8 cellular contexts compared by ENCODE assay signal in the genomic region with DNA sequence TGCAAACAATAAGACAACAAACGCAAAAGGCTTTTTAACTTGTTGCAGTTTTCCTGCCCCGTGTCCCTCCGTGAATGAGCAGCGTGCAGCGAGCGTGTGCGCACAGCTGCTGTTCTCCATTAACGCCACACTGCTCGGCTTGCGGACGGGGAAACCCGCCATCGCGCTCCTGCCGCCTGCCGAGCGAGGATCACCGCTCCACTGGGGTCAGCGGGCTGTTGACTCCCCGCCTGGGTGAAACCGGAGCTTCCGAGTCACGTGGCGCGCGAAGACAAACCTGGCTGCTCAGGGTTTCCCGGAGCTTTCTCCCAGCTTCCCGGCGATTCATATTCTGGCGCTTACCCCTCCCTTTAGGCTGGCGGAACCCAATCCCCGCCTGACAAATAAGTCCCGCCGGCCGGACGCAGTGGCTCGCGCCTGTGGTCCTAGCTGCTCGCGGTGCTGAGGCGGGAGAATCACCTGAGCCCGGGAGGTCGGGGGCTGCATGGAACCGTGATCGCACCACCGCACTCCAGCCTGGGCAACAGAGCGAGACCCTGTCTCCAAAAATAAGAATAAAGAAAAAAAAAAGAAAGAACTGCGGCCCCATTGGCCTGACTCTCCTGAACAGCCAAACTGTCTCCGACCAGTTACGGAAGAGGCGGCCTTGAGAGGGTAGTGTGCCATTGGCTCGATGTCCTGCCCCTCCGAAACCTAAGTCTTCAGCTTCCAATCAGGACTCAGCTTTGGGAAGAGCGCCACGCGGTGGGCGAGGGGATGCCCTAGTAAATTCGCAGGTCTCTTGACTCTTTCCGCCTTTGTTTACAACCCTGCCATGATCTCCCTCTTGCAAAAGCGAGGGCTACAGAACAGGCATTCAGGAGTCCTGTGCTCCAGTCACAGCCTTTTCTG. TPM values are rescaled to one million over a fixed set of nuclear protein-coding genes. Genes with fewer than 3 reads are reported as not detected.
DNase-seq lines count a peak whose midpoint lies in the region; ATAC-seq and TF ChIP-seq lines count a peak whose summit lies in the region.

A gene with protein sequence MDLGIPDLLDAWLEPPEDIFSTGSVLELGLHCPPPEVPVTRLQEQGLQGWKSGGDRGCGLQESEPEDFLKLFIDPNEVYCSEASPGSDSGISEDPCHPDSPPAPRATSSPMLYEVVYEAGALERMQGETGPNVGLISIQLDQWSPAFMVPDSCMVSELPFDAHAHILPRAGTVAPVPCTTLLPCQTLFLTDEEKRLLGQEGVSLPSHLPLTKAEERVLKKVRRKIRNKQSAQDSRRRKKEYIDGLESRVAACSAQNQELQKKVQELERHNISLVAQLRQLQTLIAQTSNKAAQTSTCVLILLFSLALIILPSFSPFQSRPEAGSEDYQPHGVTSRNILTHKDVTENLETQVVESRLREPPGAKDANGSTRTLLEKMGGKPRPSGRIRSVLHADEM (plus strand): TSS at position 794 of the 891 bp plus-strand sequence. CDS start 624 bp downstream, outside the sequence.

- H3K4me3 ChIP-seq in GM12864 (ENCODE audit: low read depth, low read length) (peak within 1 kb of the TSS; percentile 71), SK-N-MC (peak within 1 kb of the TSS; percentile 92), osteoblast (ENCODE audit: insufficient read depth, low read length) (peak within 1 kb of the TSS; percentile 71), tibial nerve (peak within 1 kb of the TSS; percentile 49 to 90 (median 66))

- H3K27ac ChIP-seq in SK-N-MC (peak within 1 kb of the TSS; percentile 91), osteoblast (ENCODE audit: low read depth, low read length) (peak within 1 kb of the TSS; percentile 44), tibial nerve (peak within 1 kb of the TSS; percentile 81 to 95 (median 94))

- no peaks in the 10 kb centered on the region for H3K36me3 ChIP-seq in SK-N-MC (ENCODE audit: insufficient read depth, low read length)
- no peaks in the 10 kb centered on the region for H3K36me3 ChIP-seq in osteoblast (ENCODE audit: insufficient read depth, low read length)
- peaks cover 0 to 5% (median 0%) of the 10 kb centered on the region in 3 donors for H3K36me3 ChIP-seq in tibial nerve

- H3K4me3 Mint-ChIP-seq in activated naive CD8-positive, alpha-beta T cell: peak within 1 kb of the TSS; percentile 90
- peak within 1 kb of the TSS; percentile 97 for H3K4me3 Mint-ChIP-seq in glutamatergic neuron (ENCODE audit: unreplicated experiment)

- no peaks in the 10 kb centered on the region for H4K20me1 ChIP-seq in osteoblast (ENCODE audit: insufficient read depth, low read length)

- H3K4me2 ChIP-seq in osteoblast (ENCODE audit: insufficient read depth, low read length): peak within 1 kb of the TSS; percentile 84

- peak; percentile 47 for TF ChIP-seq CTCF in GM12864 (IDR thresholded peaks at IDR 0.05; ENCODE audit: low read depth, low read length, missing control alignments)
- peak; percentile 20 for TF ChIP-seq CTCF in glutamatergic neuron (IDR thresholded peaks at IDR 0.05; ENCODE audit: partially characterized antibody, unreplicated experiment)
- TF ChIP-seq CTCF in osteoblast (IDR thresholded peaks at IDR 0.05; ENCODE audit: extremely low read depth, low read depth, low read length): peak; percentile 50
- TF ChIP-seq CTCF in tibial nerve (IDR thresholded peaks at IDR 0.05): peak in 4 of 5 experiments; percentile 29 to 64 (median 34)

- TF ChIP-seq POLR2A in tibial nerve (IDR thresholded peaks at IDR 0.05): peak in 1 of 2 donors; percentile 66

- TF ChIP-seq EP300 in tibial nerve (IDR thresholded peaks at IDR 0.05): peak in 1 of 2 donors; percentile 89

- ATAC-seq in HG02610 (IDR thresholded peaks at IDR 0.05; ENCODE audit: unreplicated experiment): peak; percentile 70

- no peaks in the 10 kb centered on the region for H3K27me3 Mint-ChIP-seq in activated naive CD8-positive, alpha-beta T cell
- H3K27me3 Mint-ChIP-seq in glutamatergic neuron (ENCODE audit: unreplicated experiment): peaks cover 19% of the 10 kb centered on the region

- no peaks in the 10 kb centered on the region for H3K36me3 Mint-ChIP-seq in activated naive CD8-positive, alpha-beta T cell
- H3K36me3 Mint-ChIP-seq in glutamatergic neuron (ENCODE audit: unreplicated experiment): no peaks in the 10 kb centered on the region

- H3K27me3 ChIP-seq in osteoblast (ENCODE audit: insufficient read depth, low read length) (no peaks in the 10 kb centered on the region), tibial nerve (no peaks in the 10 kb centered on the region)

- peak within 1 kb of the TSS; percentile 91 for H3K27ac Mint-ChIP-seq in activated naive CD8-positive, alpha-beta T cell
- H3K27ac Mint-ChIP-seq in glutamatergic neuron (ENCODE audit: unreplicated experiment): peak within 1 kb of the TSS; percentile 98

- DNase-seq in GM12864 (ENCODE audit: low read depth): peak; percentile 97
- DNase-seq in NCI-H1048 (lab: John Stamatoyannopoulos, UW): peak; percentile 97
- DNase-seq in SK-N-MC (ENCODE audit: low read depth, low spot score): peak; percentile 95
- DNase-seq in glutamatergic neuron: peak; percentile 90
- DNase-seq in osteoblast (ENCODE audit: insufficient read length, low spot score, missing footprints): peak; percentile 98
- peak; percentile 82 to 84 for DNase-seq in tibial nerve (ENCODE audit: low spot score in 2 of 2)

- peaks cover 14% of the 10 kb centered on the region for H3K79me2 ChIP-seq in osteoblast (ENCODE audit: insufficient read depth, low read length)

- WGBS in tibial nerve, 2 donors: 0% methylated on average over 52 to 60 of the region's 60 CpGs

- H3K9me3 Mint-ChIP-seq in activated naive CD8-positive, alpha-beta T cell (ENCODE audit: low read depth): no peaks in the 10 kb centered on the region
- peaks cover 13% of the 10 kb centered on the region for H3K9me3 Mint-ChIP-seq in glutamatergic neuron (ENCODE audit: unreplicated experiment)

- peak within 1 kb of the TSS; percentile 81 for H2AFZ ChIP-seq in osteoblast (ENCODE audit: low read length)

- H3K9me3 ChIP-seq in SK-N-MC (ENCODE audit: low read depth, low read length): no peaks in the 10 kb centered on the region
- H3K9me3 ChIP-seq in osteoblast (ENCODE audit: low read depth, low read length): no peaks in the 10 kb centered on the region
- H3K9me3 ChIP-seq in tibial nerve: no peaks in the 10 kb centered on the region

- H3K4me1 Mint-ChIP-seq in activated naive CD8-positive, alpha-beta T cell (ENCODE audit: low read depth): peaks cover 49% of the 10 kb centered on the region
- peaks cover 19% of the 10 kb centered on the region for H3K4me1 Mint-ChIP-seq in glutamatergic neuron (ENCODE audit: low read depth, unreplicated experiment)

- H3K4me1 ChIP-seq in osteoblast (ENCODE audit: insufficient read depth, low read length) (peaks cover 28% of the 10 kb centered on the region), tibial nerve (peaks cover 0 to 46% (median 27%) of the 10 kb centered on the region in 4 donors)

- H3K9ac ChIP-seq in SK-N-MC (ENCODE audit: insufficient read length): peak within 1 kb of the TSS; percentile 91

RNA-seq across cellular contexts. Expression of the gene that starts here (rescaled TPM):
- total RNA-seq in glutamatergic neuron (ENCODE audit: unreplicated experiment) (14.3 TPM), osteoblast (7.2 and 8.8 TPM in 2 replicates), tibial nerve (10 to 100 TPM; 10.2 to 17.5 (median 11.4) TPM)

Comparison
In these comparisons a context has a peak if more than half of its experiments do, and no peak if none do; other contexts are left out.
1. Peak in every context shown above with its lines: DNase-seq, ATAC-seq, H3K4me3 ChIP-seq and H3K27ac ChIP-seq.
2. H3K27ac ChIP-seq: peak in every context shown above with its lines; median percentile 94 in tibial nerve; 91 in SK-N-MC; 44 in osteoblast.